13 cellular contexts compared by ENCODE assay signal in the genomic region with DNA sequence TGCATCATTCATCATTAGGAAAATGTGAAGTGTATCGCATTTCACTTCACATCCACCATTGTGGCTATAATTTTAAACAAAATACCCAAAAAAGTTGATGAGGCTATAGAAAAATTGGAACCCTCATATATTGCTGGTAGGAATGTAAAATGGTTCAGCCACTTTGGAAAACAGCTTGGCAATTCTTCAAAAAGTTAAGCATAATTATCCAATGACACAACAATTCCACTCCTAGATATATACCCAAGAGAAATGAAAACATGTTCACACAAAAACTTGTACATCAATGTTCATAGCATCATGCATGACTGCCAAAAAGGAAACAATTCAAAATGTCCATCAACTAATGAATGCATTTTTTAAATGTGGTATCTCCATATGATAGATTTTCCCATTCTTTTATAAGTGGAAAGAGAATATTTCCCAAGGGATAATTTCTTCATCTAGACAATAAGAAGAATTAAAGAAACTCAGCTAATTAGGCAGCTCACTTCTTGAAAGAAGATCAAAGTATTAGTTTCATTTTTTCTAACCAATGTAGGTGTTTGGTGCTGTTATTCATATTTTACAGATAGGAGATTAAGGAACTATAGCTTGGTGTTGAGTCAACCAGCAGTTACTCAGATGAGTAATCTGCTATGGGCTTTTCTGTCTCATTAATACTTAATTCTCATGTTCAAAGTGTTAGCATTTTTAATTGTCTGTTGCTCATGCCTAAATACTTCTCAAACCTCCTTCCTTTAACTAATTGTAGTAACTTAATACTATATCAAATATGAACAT.
DNase-seq lines count a peak whose midpoint lies in the region; ATAC-seq and TF ChIP-seq lines count a peak whose summit lies in the region.
"Had no signal": no experiment of that assay in that cellular context is flagged by ENCODE, and none has a peak within 500 bp of the region (broad histone marks: within the 10 kb centered on the region; RNA-seq: fewer than 3 reads in every experiment).

No MANE protein-coding gene starts in this region.

- no peak overlapping the region for H3K27ac ChIP-seq in HEK293 (ENCODE audit: extremely low read depth, low read depth, low read length)

- peak; percentile 48 for ATAC-seq in HG03521 (IDR thresholded peaks at IDR 0.05; ENCODE audit: unreplicated experiment)
- ATAC-seq: naive thymus-derived CD4-positive, alpha-beta T cell had no signal

- no peak overlapping the region for H3K4me3 Mint-ChIP-seq in activated naive CD4-positive, alpha-beta T cell treated with anti-CD3 and anti-CD28 coated beads, Interleukin-2, amount 50 U/mL, for 24 hours
- H3K4me3 Mint-ChIP-seq: naive thymus-derived CD4-positive, alpha-beta T cell; T-helper 1 cell treated with Interleukin-12 subunit alpha and Interleukin-12 subunit beta and Interleukin-4 antibody, amounts not matched to agents 30 μg/mL and 1 μg/mL, for 36 hours had no signal

- POLR2A ChIA-PET in HEK293 (lab: Yijun Ruan, JAX) = no interaction called here

- CTCF ChIA-PET in HEK293 (lab: Yijun Ruan, JAX) = no interaction called here

- H3K4me1 ChIP-seq in HEK293 (ENCODE audit: control insufficient read depth, insufficient read depth, low read length) = no peaks in the 10 kb centered on the region

- no peak for DNase-seq in activated naive CD4-positive, alpha-beta T cell (lab: John Stamatoyannopoulos, UW)
- DNase-seq in retinal pigment epithelial cell (ENCODE audit: low read depth) (peak; percentile 35), SHP77 (lab: John Stamatoyannopoulos, UW) (no peak), GOT3 (lab: John Stamatoyannopoulos, UW) (no peak), Kasumi-1 (lab: John Stamatoyannopoulos, UW) (no peak)
- DNase-seq: ACHN; naive thymus-derived CD4-positive, alpha-beta T cell; NCI-H1417 treated with DMSO at 0.1 percent for 48 hours; small intestine had no signal

- H3K27me3 Mint-ChIP-seq in activated naive CD4-positive, alpha-beta T cell treated with anti-CD3 and anti-CD28 coated beads, Interleukin-2, amount 50 U/mL, for 24 hours = no peaks in the 10 kb centered on the region
- H3K27me3 Mint-ChIP-seq: naive thymus-derived CD4-positive, alpha-beta T cell had no signal

- H3K9me3 Mint-ChIP-seq in activated naive CD4-positive, alpha-beta T cell treated with anti-CD3 and anti-CD28 coated beads, Interleukin-2, amount 50 U/mL, for 24 hours = no peaks in the 10 kb centered on the region

- TF ChIP-seq CTCF in HEK293 (tag by site-specific recombination; IDR thresholded peaks at IDR 0.05) (no peak), retinal pigment epithelial cell (conservative IDR thresholded peaks at IDR 0.05; ENCODE audit: low read depth, low read length) (no peak)

- H3K9me3 ChIP-seq in HEK293 (ENCODE audit: control insufficient read depth, insufficient read depth, low read depth, low read length) = no peaks in the 10 kb centered on the region

- H3K4me1 Mint-ChIP-seq in activated naive CD4-positive, alpha-beta T cell treated with anti-CD3 and anti-CD28 coated beads, Interleukin-2, amount 50 U/mL, for 24 hours = peaks cover 6% of the 10 kb centered on the region
- H3K4me1 Mint-ChIP-seq: naive thymus-derived CD4-positive, alpha-beta T cell had no signal

- peak overlapping the region; percentile 23 for H3K27ac Mint-ChIP-seq in activated naive CD4-positive, alpha-beta T cell treated with anti-CD3 and anti-CD28 coated beads, Interleukin-2, amount 50 U/mL, for 24 hours
- H3K27ac Mint-ChIP-seq: T-helper 1 cell treated with Interleukin-12 subunit alpha and Interleukin-12 subunit beta and Interleukin-4 antibody, amounts not matched to agents 30 μg/mL and 1 μg/mL, for 36 hours had no signal

- peaks cover 18 to 40% of the 10 kb centered on the region in 2 experiments for H3K36me3 ChIP-seq in HEK293 (ENCODE audit: control insufficient read depth in 2 of 2, insufficient read depth in 1 of 2, low read length in 2 of 2)

- H3K4me3 ChIP-seq in HEK293 (ENCODE audit: low read depth, low read length) (no peak overlapping the region), retinal pigment epithelial cell (ENCODE audit: low read length) (no peak overlapping the region)

- peaks cover 32% of the 10 kb centered on the region for H3K36me3 Mint-ChIP-seq in activated naive CD4-positive, alpha-beta T cell treated with anti-CD3 and anti-CD28 coated beads, Interleukin-2, amount 50 U/mL, for 24 hours

TF ChIP-seq in HEK293, 187 proteins besides CTCF, POLR2A, EP300 and RAD21:
- TF ChIP-seq GLI2 (tag by site-specific recombination; IDR thresholded peaks at IDR 0.05; ENCODE audit: borderline replicate concordance, low read depth) = no peak
- peak; percentile 42; the same call in 1 of the 2 replicates for TF ChIP-seq ZNF140 (tag by site-specific recombination; IDR thresholded peaks at IDR 0.05)
